In genomic region chr6:25343984-25344383, GRCh38 we compare ENCODE assay signal across 11 cellular contexts.
DNase-seq lines count a peak whose midpoint lies in the region; ATAC-seq and TF ChIP-seq lines count a peak whose summit lies in the region.
"Had no signal": no experiment of that assay in that cellular context is flagged by ENCODE, and none has a peak within 500 bp of the region (broad histone marks: within the 10 kb centered on the region; RNA-seq: fewer than 3 reads in every experiment).

No MANE protein-coding gene starts in this region.

- no peak for DNase-seq in activated CD8-positive, alpha-beta T cell treated with anti-CD3 and anti-CD28 coated beads for 36 hours
- no peak for DNase-seq in activated CD8-positive, alpha-beta T cell treated with anti-CD3 and anti-CD28 coated beads, Interleukin-2, amount 10 ng/mL, durations not matched to agents 7 days and 5 days
- no peak for DNase-seq in stimulated activated naive B cell treated with anti-CD40 and anti-IgM and Interleukin-4, amounts not matched to agents 10 μg/mL and 1 μg/mL and 100 μg/mL, for 72 hours
- DNase-seq in left colon (no peak), HCEC 1CT (no peak)
- DNase-seq: 8988T, AML-193, DMS53 had no signal

- H3K36me3 Mint-ChIP-seq in activated CD8-positive, alpha-beta T cell treated with anti-CD3 and anti-CD28 coated beads for 36 hours (ENCODE audit: low read depth) = no peaks in the 10 kb centered on the region
- H3K36me3 Mint-ChIP-seq in activated CD8-positive, alpha-beta T cell treated with anti-CD3 and anti-CD28 coated beads, Interleukin-2, amount 10 ng/mL, durations not matched to agents 7 days and 5 days (ENCODE audit: low read depth) = no peaks in the 10 kb centered on the region
- H3K36me3 Mint-ChIP-seq in activated T-helper 17 cell treated with anti-CD3 and anti-CD28 coated beads, Interleukin-2, amount 50 U/mL, for 72 hours (ENCODE audit: low read depth) = no peaks in the 10 kb centered on the region
- H3K36me3 Mint-ChIP-seq in stimulated activated naive B cell treated with anti-CD40 and anti-IgM and Interleukin-4, amounts not matched to agents 10 μg/mL and 1 μg/mL and 100 μg/mL, for 72 hours = no peaks in the 10 kb centered on the region

- intact Hi-C loops in activated CD8-positive, alpha-beta T cell treated with anti-CD3 and anti-CD28 coated beads for 36 hours (cut with micrococcal nuclease) = no loop called here
- intact Hi-C loops in left colon (cut with DNase I, micrococcal nuclease) = no loop called here

- POLR2A ChIA-PET in activated CD8-positive, alpha-beta T cell treated with anti-CD3 and anti-CD28 coated beads for 36 hours (lab: Charles Lee) = no interaction called here
- POLR2A ChIA-PET in activated CD8-positive, alpha-beta T cell treated with anti-CD3 and anti-CD28 coated beads, Interleukin-2, amount 10 ng/mL, durations not matched to agents 7 days and 5 days (lab: Charles Lee) = no interaction called here

- peak; percentile 42 for ATAC-seq in activated CD8-positive, alpha-beta T cell treated with anti-CD3 and anti-CD28 coated beads for 36 hours
- ATAC-seq in activated CD8-positive, alpha-beta T cell treated with anti-CD3 and anti-CD28 coated beads, Interleukin-2, amount 10 ng/mL, durations not matched to agents 7 days and 5 days = no peak
- ATAC-seq in GM19351 (IDR thresholded peaks at IDR 0.05; ENCODE audit: unreplicated experiment) (peak; percentile 51), left colon (no peak)
- ATAC-seq in activated T-helper 17 cell treated with anti-CD3 and anti-CD28 coated beads, Interleukin-2, amount 50 U/mL, for 72 hours (replicated peaks) = peak; percentile 46
- peak; percentile 79 to 80 for ATAC-seq in stimulated activated naive B cell treated with anti-CD40 and anti-IgM and Interleukin-4, amounts not matched to agents 10 μg/mL and 1 μg/mL and 100 μg/mL, for 72 hours (replicated peaks)
- ATAC-seq: K562 had no signal

- no peak overlapping the region for H3K4me3 Mint-ChIP-seq in activated CD8-positive, alpha-beta T cell treated with anti-CD3 and anti-CD28 coated beads for 36 hours
- no peak overlapping the region for H3K4me3 Mint-ChIP-seq in activated CD8-positive, alpha-beta T cell treated with anti-CD3 and anti-CD28 coated beads, Interleukin-2, amount 10 ng/mL, durations not matched to agents 7 days and 5 days
- no peak overlapping the region for H3K4me3 Mint-ChIP-seq in activated T-helper 17 cell treated with anti-CD3 and anti-CD28 coated beads, Interleukin-2, amount 50 U/mL, for 72 hours
- H3K4me3 Mint-ChIP-seq in stimulated activated naive B cell treated with anti-CD40 and anti-IgM and Interleukin-4, amounts not matched to agents 10 μg/mL and 1 μg/mL and 100 μg/mL, for 72 hours = no peak overlapping the region

- H3K27ac Mint-ChIP-seq in activated CD8-positive, alpha-beta T cell treated with anti-CD3 and anti-CD28 coated beads for 36 hours = no peak overlapping the region
- no peak overlapping the region for H3K27ac Mint-ChIP-seq in activated CD8-positive, alpha-beta T cell treated with anti-CD3 and anti-CD28 coated beads, Interleukin-2, amount 10 ng/mL, durations not matched to agents 7 days and 5 days
- no peak overlapping the region for H3K27ac Mint-ChIP-seq in activated T-helper 17 cell treated with anti-CD3 and anti-CD28 coated beads, Interleukin-2, amount 50 U/mL, for 72 hours
- no peak overlapping the region for H3K27ac Mint-ChIP-seq in stimulated activated naive B cell treated with anti-CD40 and anti-IgM and Interleukin-4, amounts not matched to agents 10 μg/mL and 1 μg/mL and 100 μg/mL, for 72 hours

- H3K9me3 Mint-ChIP-seq in activated CD8-positive, alpha-beta T cell treated with anti-CD3 and anti-CD28 coated beads for 36 hours = no peaks in the 10 kb centered on the region
- no peaks in the 10 kb centered on the region for H3K9me3 Mint-ChIP-seq in activated CD8-positive, alpha-beta T cell treated with anti-CD3 and anti-CD28 coated beads, Interleukin-2, amount 10 ng/mL, durations not matched to agents 7 days and 5 days (ENCODE audit: insufficient read depth)
- no peaks in the 10 kb centered on the region for H3K9me3 Mint-ChIP-seq in activated T-helper 17 cell treated with anti-CD3 and anti-CD28 coated beads, Interleukin-2, amount 50 U/mL, for 72 hours
- no peaks in the 10 kb centered on the region for H3K9me3 Mint-ChIP-seq in stimulated activated naive B cell treated with anti-CD40 and anti-IgM and Interleukin-4, amounts not matched to agents 10 μg/mL and 1 μg/mL and 100 μg/mL, for 72 hours

- CTCF ChIA-PET in activated CD8-positive, alpha-beta T cell treated with anti-CD3 and anti-CD28 coated beads for 36 hours (lab: Charles Lee) = no interaction called here
- CTCF ChIA-PET in activated CD8-positive, alpha-beta T cell treated with anti-CD3 and anti-CD28 coated beads, Interleukin-2, amount 10 ng/mL, durations not matched to agents 7 days and 5 days (lab: Charles Lee) = interaction anchor here (0.6 kb wide), 1 partner anchor 374 kb away, joined by 3 read pairs; no protein-coding TSS in a partner anchor

- peaks cover 9% of the 10 kb centered on the region for H3K4me1 Mint-ChIP-seq in activated CD8-positive, alpha-beta T cell treated with anti-CD3 and anti-CD28 coated beads for 36 hours (ENCODE audit: low read depth)
- H3K4me1 Mint-ChIP-seq in activated CD8-positive, alpha-beta T cell treated with anti-CD3 and anti-CD28 coated beads, Interleukin-2, amount 10 ng/mL, durations not matched to agents 7 days and 5 days (ENCODE audit: low read depth) = no peaks in the 10 kb centered on the region
- H3K4me1 Mint-ChIP-seq in activated T-helper 17 cell treated with anti-CD3 and anti-CD28 coated beads, Interleukin-2, amount 50 U/mL, for 72 hours = no peaks in the 10 kb centered on the region
- H3K4me1 Mint-ChIP-seq in stimulated activated naive B cell treated with anti-CD40 and anti-IgM and Interleukin-4, amounts not matched to agents 10 μg/mL and 1 μg/mL and 100 μg/mL, for 72 hours = peaks cover 0 to 4% of the 10 kb centered on the region in 2 donors

- no peak for TF ChIP-seq CTCF in activated CD8-positive, alpha-beta T cell treated with anti-CD3 and anti-CD28 coated beads for 36 hours (IDR thresholded peaks at IDR 0.05)

- H3K27me3 Mint-ChIP-seq in activated CD8-positive, alpha-beta T cell treated with anti-CD3 and anti-CD28 coated beads for 36 hours = no peaks in the 10 kb centered on the region
- no peaks in the 10 kb centered on the region for H3K27me3 Mint-ChIP-seq in activated CD8-positive, alpha-beta T cell treated with anti-CD3 and anti-CD28 coated beads, Interleukin-2, amount 10 ng/mL, durations not matched to agents 7 days and 5 days (ENCODE audit: low read depth)
- H3K27me3 Mint-ChIP-seq in activated T-helper 17 cell treated with anti-CD3 and anti-CD28 coated beads, Interleukin-2, amount 50 U/mL, for 72 hours = no peaks in the 10 kb centered on the region
- no peaks in the 10 kb centered on the region for H3K27me3 Mint-ChIP-seq in stimulated activated naive B cell treated with anti-CD40 and anti-IgM and Interleukin-4, amounts not matched to agents 10 μg/mL and 1 μg/mL and 100 μg/mL, for 72 hours

Comparison
In these comparisons a context has a peak if more than half of its experiments do, and no peak if none do; other contexts are left out.
1. ATAC-seq: peak in activated CD8-positive, alpha-beta T cell treated with anti-CD3 and anti-CD28 coated beads for 36 hours (single experiment), GM19351 (single experiment), activated T-helper 17 cell treated with anti-CD3 and anti-CD28 coated beads, Interleukin-2, amount 50 U/mL, for 72 hours (single experiment) and stimulated activated naive B cell treated with anti-CD40 and anti-IgM and Interleukin-4, amounts not matched to agents 10 μg/mL and 1 μg/mL and 100 μg/mL, for 72 hours (2 of 2); none in activated CD8-positive, alpha-beta T cell treated with anti-CD3 and anti-CD28 coated beads, Interleukin-2, amount 10 ng/mL, durations not matched to agents 7 days and 5 days (single experiment) and left colon (single experiment).